ENCODE assay signal across 1 cellular context in the genomic region with DNA sequence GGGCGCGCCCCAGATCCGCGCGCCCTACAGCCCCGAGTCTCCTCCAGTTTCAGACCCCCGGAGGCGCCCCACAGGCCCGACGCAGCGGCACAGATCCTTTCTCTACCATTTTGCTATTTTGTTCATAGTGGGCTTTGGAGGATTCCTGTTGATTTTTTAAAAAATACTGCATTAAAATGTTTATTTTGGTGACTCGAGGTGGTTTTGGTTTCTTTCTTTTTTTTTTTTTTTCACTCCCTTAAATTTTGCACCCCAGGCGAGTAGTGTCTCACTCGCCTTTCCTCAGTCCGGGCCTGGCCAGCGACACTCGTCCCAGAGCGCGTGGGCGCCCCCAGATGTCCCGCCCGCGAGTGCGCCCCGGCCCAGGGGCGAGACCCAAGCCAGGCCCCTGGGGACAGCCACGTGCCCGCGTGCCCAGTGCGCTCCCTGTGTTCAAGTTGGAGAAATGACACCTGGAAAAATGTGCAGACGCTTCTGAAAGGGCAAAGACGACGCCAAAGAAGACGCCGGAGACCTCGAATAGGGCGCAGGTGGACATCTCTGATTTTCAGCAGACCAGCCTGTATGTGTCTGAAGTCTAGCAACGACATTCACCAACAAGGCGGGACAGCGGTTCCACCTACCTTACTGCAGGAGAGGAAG.
TF ChIP-seq lines count a peak whose summit lies in the region.

No MANE protein-coding gene starts in this region.

TF ChIP-seq in H1, 55 proteins besides CTCF, POLR2A, EP300 and RAD21:
- no peak for TF ChIP-seq YY1 (IDR thresholded peaks at IDR 0.05; ENCODE audit: low read depth, low read length)
- TF ChIP-seq RFX5 (IDR thresholded peaks at IDR 0.05; ENCODE audit: borderline replicate concordance, low read depth, low read length) = no peak
- 0 out of 2 replicates have a peak, but pooled peaks have one; percentile 17 for TF ChIP-seq EGR1 (IDR thresholded peaks at IDR 0.05; ENCODE audit: borderline replicate concordance, low read depth, low read length)
- no peak for TF ChIP-seq SAP30 (IDR thresholded peaks at IDR 0.05; ENCODE audit: insufficient read depth, insufficient replicate concordance, low read length)
- TF ChIP-seq CBX8 (IDR thresholded peaks at IDR 0.05; ENCODE audit: borderline replicate concordance, low read depth, low read length) = no peak
- no peak for TF ChIP-seq CEBPB (IDR thresholded peaks at IDR 0.05; ENCODE audit: low read depth, low read length)
- TF ChIP-seq TBP (IDR thresholded peaks at IDR 0.05; ENCODE audit: low read depth, low read length) = no peak
- no peak for TF ChIP-seq MAFK (IDR thresholded peaks at IDR 0.05; ENCODE audit: low read depth, low read length)
- no peak for TF ChIP-seq GABPA (IDR thresholded peaks at IDR 0.05; ENCODE audit: borderline replicate concordance, insufficient read depth, low read length)
- no peak for TF ChIP-seq RNF2 (IDR thresholded peaks at IDR 0.05; ENCODE audit: borderline replicate concordance, low read depth, low read length, missing control alignments, poor library complexity, severe bottlenecking)
- no peak for TF ChIP-seq ZNF274 (IDR thresholded peaks at IDR 0.05; ENCODE audit: borderline replicate concordance, extremely low read depth, low read length)
- TF ChIP-seq CHD1 (IDR thresholded peaks at IDR 0.05; ENCODE audit: low read depth, low read length) = no peak
- no peak for TF ChIP-seq EZH2 (IDR thresholded peaks at IDR 0.05; ENCODE audit: low read depth, low read length, severe bottlenecking)
- TF ChIP-seq SIX5 (IDR thresholded peaks at IDR 0.05; ENCODE audit: low read depth, low read length) = no peak
- TF ChIP-seq PHF8 (conservative IDR thresholded peaks at IDR 0.05; ENCODE audit: low read depth, low read length) = peak; percentile 39; the same call in 1 of the 2 replicates
- TF ChIP-seq CHD2 (IDR thresholded peaks at IDR 0.05; ENCODE audit: low read length) = no peak
- no peak for TF ChIP-seq SP1 (IDR thresholded peaks at IDR 0.05; ENCODE audit: low read depth, low read length)
- no peak for TF ChIP-seq HDAC2 (IDR thresholded peaks at IDR 0.05; ENCODE audit: borderline replicate concordance in 1 of 2, low read depth in 2 of 2, low read length in 2 of 2)
- no peak for TF ChIP-seq SIRT6 (IDR thresholded peaks at IDR 0.05; ENCODE audit: low read length)
- no peak for TF ChIP-seq KDM5A (IDR thresholded peaks at IDR 0.05; ENCODE audit: low read length)
- TF ChIP-seq RXRA (IDR thresholded peaks at IDR 0.05; ENCODE audit: insufficient read depth, low read depth, low read length) = no peak
- no peak for TF ChIP-seq TEAD4 (IDR thresholded peaks at IDR 0.05; ENCODE audit: low read depth, low read length)
- 0 out of 2 replicates have a peak, but pooled peaks have one; percentile 11 for TF ChIP-seq NRF1 (IDR thresholded peaks at IDR 0.05; ENCODE audit: low read depth, low read length)
- no peak for TF ChIP-seq JUN (IDR thresholded peaks at IDR 0.05; ENCODE audit: low read depth, low read length)
- TF ChIP-seq, protein P1, sequence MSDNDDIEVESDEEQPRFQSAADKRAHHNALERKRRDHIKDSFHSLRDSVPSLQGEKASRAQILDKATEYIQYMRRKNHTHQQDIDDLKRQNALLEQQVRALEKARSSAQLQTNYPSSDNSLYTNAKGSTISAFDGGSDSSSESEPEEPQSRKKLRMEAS (IDR thresholded peaks at IDR 0.05) = peak; percentile 92
- TF ChIP-seq BACH1 (IDR thresholded peaks at IDR 0.05; ENCODE audit: low read length) = peak; percentile 49
- no peak for TF ChIP-seq SIN3A (conservative IDR thresholded peaks at IDR 0.05 in 1 of 2, IDR thresholded peaks at IDR 0.05 in 1 of 2; ENCODE audit: low read depth in 1 of 2, low read length in 2 of 2)
- no peak for TF ChIP-seq KDM4A (IDR thresholded peaks at IDR 0.05; ENCODE audit: low read depth, low read length, severe bottlenecking)
- no peak for TF ChIP-seq CBX5 (IDR thresholded peaks at IDR 0.05; ENCODE audit: low read depth, low read length)
- TF ChIP-seq SP4 (IDR thresholded peaks at IDR 0.05; ENCODE audit: low read length) = no peak
- TF ChIP-seq, protein P2, sequence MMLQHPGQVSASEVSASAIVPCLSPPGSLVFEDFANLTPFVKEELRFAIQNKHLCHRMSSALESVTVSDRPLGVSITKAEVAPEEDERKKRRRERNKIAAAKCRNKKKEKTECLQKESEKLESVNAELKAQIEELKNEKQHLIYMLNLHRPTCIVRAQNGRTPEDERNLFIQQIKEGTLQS (IDR thresholded peaks at IDR 0.05; ENCODE audit: insufficient read depth, low read depth, low read length) = no peak
- no peak for TF ChIP-seq HDAC6 (IDR thresholded peaks at IDR 0.05; ENCODE audit: low read depth, low read length)
- TF ChIP-seq SRF (IDR thresholded peaks at IDR 0.05; ENCODE audit: low read depth, low read length) = no peak
- no peak for TF ChIP-seq CHD7 (IDR thresholded peaks at IDR 0.05; ENCODE audit: insufficient replicate concordance, low read length)
- TF ChIP-seq JUND (IDR thresholded peaks at IDR 0.05; ENCODE audit: low read length) = no peak
- TF ChIP-seq NANOG (IDR thresholded peaks at IDR 0.05; ENCODE audit: insufficient read depth, low read depth, low read length, poor library complexity, severe bottlenecking) = no peak
- TF ChIP-seq, protein P3, sequence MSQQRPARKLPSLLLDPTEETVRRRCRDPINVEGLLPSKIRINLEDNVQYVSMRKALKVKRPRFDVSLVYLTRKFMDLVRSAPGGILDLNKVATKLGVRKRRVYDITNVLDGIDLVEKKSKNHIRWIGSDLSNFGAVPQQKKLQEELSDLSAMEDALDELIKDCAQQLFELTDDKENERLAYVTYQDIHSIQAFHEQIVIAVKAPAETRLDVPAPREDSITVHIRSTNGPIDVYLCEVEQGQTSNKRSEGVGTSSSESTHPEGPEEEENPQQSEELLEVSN (IDR thresholded peaks at IDR 0.05) = peak; percentile 87
